ENCODE assay signal across 8 cellular contexts in the genomic region with DNA sequence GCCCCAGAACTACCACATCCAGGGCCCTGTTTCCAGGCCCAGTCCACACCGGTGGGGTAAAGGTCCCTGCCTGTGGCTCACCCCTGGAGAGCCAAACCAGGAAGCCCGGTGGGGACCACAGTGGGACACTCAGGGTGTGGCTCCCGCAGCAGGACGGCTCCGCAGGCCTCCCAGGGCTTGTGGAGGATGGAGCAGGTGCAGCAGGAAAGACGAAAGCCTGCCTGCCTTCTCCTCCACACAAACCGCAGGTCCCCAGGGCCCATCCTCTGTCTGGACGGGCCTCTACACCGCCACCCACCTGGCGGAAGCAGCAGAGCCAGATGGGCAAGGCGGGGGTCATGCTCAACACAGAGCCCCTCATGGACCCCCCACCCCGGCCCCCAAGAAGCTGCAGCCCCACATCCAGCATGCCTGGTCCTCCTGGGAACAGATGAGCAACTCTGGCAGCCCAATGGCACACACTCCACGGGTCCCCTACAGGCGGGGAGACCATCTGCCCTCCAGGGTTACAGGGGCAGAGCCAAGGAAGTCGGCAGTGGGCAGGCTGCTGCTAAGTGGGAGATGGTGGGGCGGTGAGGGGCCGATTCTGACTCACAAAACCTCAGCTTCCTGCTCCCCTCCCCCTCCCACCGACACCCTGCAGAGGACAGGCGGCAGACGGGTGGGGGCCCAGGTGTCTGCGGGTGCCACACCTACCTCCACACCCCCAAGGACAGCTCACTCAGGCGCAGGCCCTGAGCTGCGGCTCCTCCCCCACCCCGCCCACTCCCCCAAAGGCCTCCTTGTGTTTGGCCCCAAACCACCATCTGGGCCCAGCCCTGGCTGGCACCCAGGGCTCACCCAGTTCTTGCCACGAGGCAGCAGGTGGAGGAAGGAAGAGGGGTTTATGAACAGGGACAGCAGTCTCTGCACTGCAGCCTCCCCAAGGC. TPM values are rescaled to one million over a fixed set of nuclear protein-coding genes. Genes with fewer than 3 reads are reported as not detected.
A peak's percentile ranks its signal among the peaks of the same experiment; 100 is the strongest.
DNase-seq lines count a peak whose midpoint lies in the region; ATAC-seq lines count a peak whose summit lies in the region.

No MANE protein-coding gene starts in this region.

- H3K27me3 ChIP-seq in esophagus (ENCODE audit: control insufficient read depth in 1 of 2, insufficient read depth in 2 of 2, low read length in 2 of 2), result no peaks in the 10 kb centered on the region

- H3K9me3 ChIP-seq in esophagus (ENCODE audit: control insufficient read depth in 2 of 2, insufficient read depth in 1 of 2, low read depth in 1 of 2, low read length in 1 of 2), result no peaks in the 10 kb centered on the region

- ATAC-seq in HG03064 (IDR thresholded peaks at IDR 0.05; ENCODE audit: low read depth, unreplicated experiment), result peak; percentile 48
- ATAC-seq in HG03039 (IDR thresholded peaks at IDR 0.05; ENCODE audit: unreplicated experiment), result no peak

- H3K36me3 ChIP-seq in esophagus (ENCODE audit: control insufficient read depth in 2 of 2, insufficient read depth in 2 of 2, low read length in 1 of 2), result peaks cover 0 to 38% of the 10 kb centered on the region in 2 donors

- peaks cover 30 to 48% of the 10 kb centered on the region in 2 donors for H3K4me1 ChIP-seq in esophagus (ENCODE audit: control insufficient read depth in 2 of 2, insufficient read depth in 2 of 2, low read length in 1 of 2)

- peak overlapping the region; percentile 90 to 92 for H3K27ac ChIP-seq in esophagus (ENCODE audit: low read depth in 2 of 2, low read length in 1 of 2)

- WGBS in esophagus, 2 donors, result 29 to 33% methylated on average over 25 of the region's 25 CpGs

- peak; percentile 24 for DNase-seq in NCI-H82 (lab: John Stamatoyannopoulos, UW)
- no peak for DNase-seq in NCI-H82 treated with DMSO at 0.1 percent for 48 hours (lab: John Stamatoyannopoulos, UW; ENCODE audit: unreplicated experiment)
- DNase-seq in NCI-H526 (lab: John Stamatoyannopoulos, UW), result peak; percentile 58 to 82
- peak; percentile 79 to 96 (median 81) for DNase-seq in activated CD8-positive, alpha-beta memory T cell treated with anti-CD3 and anti-CD28 coated beads for 48 hours (ENCODE audit: low read depth in 2 of 3, low spot score in 2 of 3)
- DNase-seq in stimulated activated CD4-positive, alpha-beta T cell treated with anti-CD3 and anti-CD28 coated beads, Interleukin-1b, Interleukin-23, amount 100 ng/mL, for 1 hour (ENCODE audit: low read depth in 2 of 2), result peak; percentile 75 to 98

- peak overlapping the region in 1 of 2 donors; percentile 8 for H3K4me3 ChIP-seq in esophagus (ENCODE audit: low read depth in 1 of 2, low read length in 2 of 2)

RNA-seq across cellular contexts. Expression of a gene that starts 5.2 kb away (rescaled TPM):
- 10 to 100 TPM; 44.3 to 73.5 TPM for polyA plus RNA-seq in esophagus

RNA-seq across cellular contexts. Expression of a gene that starts 11.7 kb away (rescaled TPM):
- polyA plus RNA-seq in esophagus, result 1 to 10 TPM; 2.2 to 3.6 TPM

RNA-seq across cellular contexts. Expression of a gene that starts 17.0 kb away (rescaled TPM):
- not detected for polyA plus RNA-seq in esophagus

RNA-seq across cellular contexts. Expression of a gene that starts 37.9 kb away (rescaled TPM):
- polyA plus RNA-seq in esophagus, result 10 to 100 TPM; 44.1 to 64.9 TPM

RNA-seq across cellular contexts. Expression of a gene that starts 38.4 kb away (rescaled TPM):
- 10 to 100 TPM; 32.9 to 35.4 TPM for polyA plus RNA-seq in esophagus
